ENCODE assay signal across 25 cellular contexts in genomic region chr3:25863011-25863415, GRCh38.
DNase-seq lines count a peak whose midpoint lies in the region; ATAC-seq lines count a peak whose summit lies in the region.
"Had no signal": no experiment of that assay in that cellular context is flagged by ENCODE, and none has a peak within 500 bp of the region (broad histone marks: within the 10 kb centered on the region; RNA-seq: fewer than 3 reads in every experiment).

No MANE protein-coding gene starts in this region.

- intact Hi-C loops in activated T-helper 1 cell treated with anti-CD3 and anti-CD28 coated beads, Interleukin-12 subunit alpha, Interleukin-12 subunit beta, Interleukin-2, Interleukin-4 antibody, amounts not matched to agents 30 ng/mL and 10 ng/mL and 1 ng/mL, durations not matched to agents 14 hours and 24 hours and 36 hours (cut with micrococcal nuclease) = no loop called here

- no peaks in the 10 kb centered on the region for H3K36me3 Mint-ChIP-seq in activated T-helper 1 cell treated with anti-CD3 and anti-CD28 coated beads, Interleukin-12 subunit alpha, Interleukin-12 subunit beta, Interleukin-2, Interleukin-4 antibody, amounts not matched to agents 30 ng/mL and 10 ng/mL and 1 ng/mL, durations not matched to agents 14 hours and 24 hours and 36 hours (ENCODE audit: low read depth)
- no peaks in the 10 kb centered on the region for H3K36me3 Mint-ChIP-seq in stimulated activated memory B cell treated with anti-CD40 and anti-IgM and Interleukin-4, amounts not matched to agents 10 μg/mL and 1 μg/mL and 100 μg/mL, for 72 hours
- H3K36me3 Mint-ChIP-seq: CD4-positive, CD25-positive, alpha-beta regulatory T cell had no signal

- peak; percentile 56 for ATAC-seq in GM18502 (IDR thresholded peaks at IDR 0.05; ENCODE audit: poor library complexity, unreplicated experiment)
- ATAC-seq in GM19455 (IDR thresholded peaks at IDR 0.05; ENCODE audit: unreplicated experiment) = peak; percentile 72
- peak; percentile 48 for ATAC-seq in HG02610 (IDR thresholded peaks at IDR 0.05; ENCODE audit: unreplicated experiment)
- peak; percentile 59 for ATAC-seq in HG03439 (IDR thresholded peaks at IDR 0.05; ENCODE audit: unreplicated experiment)
- ATAC-seq in stimulated activated memory B cell treated with anti-CD40 and anti-IgM and Interleukin-4, amounts not matched to agents 10 μg/mL and 1 μg/mL and 100 μg/mL, for 72 hours = no peak
- ATAC-seq: gastroesophageal sphincter had no signal

- no peaks in the 10 kb centered on the region for H3K9me3 Mint-ChIP-seq in activated T-helper 1 cell treated with anti-CD3 and anti-CD28 coated beads, Interleukin-12 subunit alpha, Interleukin-12 subunit beta, Interleukin-2, Interleukin-4 antibody, amounts not matched to agents 30 ng/mL and 10 ng/mL and 1 ng/mL, durations not matched to agents 14 hours and 24 hours and 36 hours
- H3K9me3 Mint-ChIP-seq in stimulated activated memory B cell treated with anti-CD40 and anti-IgM and Interleukin-4, amounts not matched to agents 10 μg/mL and 1 μg/mL and 100 μg/mL, for 72 hours = peaks cover 6% of the 10 kb centered on the region

- H3K27ac Mint-ChIP-seq in activated T-helper 1 cell treated with anti-CD3 and anti-CD28 coated beads, Interleukin-12 subunit alpha, Interleukin-12 subunit beta, Interleukin-2, Interleukin-4 antibody, amounts not matched to agents 30 ng/mL and 10 ng/mL and 1 ng/mL, durations not matched to agents 14 hours and 24 hours and 36 hours = no peak overlapping the region
- no peak overlapping the region for H3K27ac Mint-ChIP-seq in stimulated activated memory B cell treated with anti-CD40 and anti-IgM and Interleukin-4, amounts not matched to agents 10 μg/mL and 1 μg/mL and 100 μg/mL, for 72 hours
- H3K27ac Mint-ChIP-seq: CD4-positive, CD25-positive, alpha-beta regulatory T cell; T-helper 1 cell treated with Interleukin-12 subunit alpha and Interleukin-12 subunit beta and Interleukin-4 antibody, amounts not matched to agents 30 μg/mL and 1 μg/mL, for 36 hours had no signal

- H3K4me1 Mint-ChIP-seq in activated T-helper 1 cell treated with anti-CD3 and anti-CD28 coated beads, Interleukin-12 subunit alpha, Interleukin-12 subunit beta, Interleukin-2, Interleukin-4 antibody, amounts not matched to agents 30 ng/mL and 10 ng/mL and 1 ng/mL, durations not matched to agents 14 hours and 24 hours and 36 hours (ENCODE audit: low read depth) = no peaks in the 10 kb centered on the region
- no peaks in the 10 kb centered on the region for H3K4me1 Mint-ChIP-seq in stimulated activated memory B cell treated with anti-CD40 and anti-IgM and Interleukin-4, amounts not matched to agents 10 μg/mL and 1 μg/mL and 100 μg/mL, for 72 hours
- H3K4me1 Mint-ChIP-seq: CD4-positive, CD25-positive, alpha-beta regulatory T cell had no signal

- H3K4me3 Mint-ChIP-seq in activated T-helper 1 cell treated with anti-CD3 and anti-CD28 coated beads, Interleukin-12 subunit alpha, Interleukin-12 subunit beta, Interleukin-2, Interleukin-4 antibody, amounts not matched to agents 30 ng/mL and 10 ng/mL and 1 ng/mL, durations not matched to agents 14 hours and 24 hours and 36 hours = no peak overlapping the region
- H3K4me3 Mint-ChIP-seq in stimulated activated memory B cell treated with anti-CD40 and anti-IgM and Interleukin-4, amounts not matched to agents 10 μg/mL and 1 μg/mL and 100 μg/mL, for 72 hours = no peak overlapping the region
- H3K4me3 Mint-ChIP-seq: CD4-positive, CD25-positive, alpha-beta regulatory T cell; H9; T-helper 1 cell treated with Interleukin-12 subunit alpha and Interleukin-12 subunit beta and Interleukin-4 antibody, amounts not matched to agents 30 μg/mL and 1 μg/mL, for 36 hours had no signal

- DNase-seq in cortex of kidney (lab: John Stamatoyannopoulos, UW) (no peak), MV-4-11 (lab: John Stamatoyannopoulos, UW) (no peak)
- no peak for DNase-seq in activated T-helper 1 cell treated with anti-CD3 and anti-CD28 coated beads, Interleukin-12 subunit alpha, Interleukin-12 subunit beta, Interleukin-2, Interleukin-4 antibody, amounts not matched to agents 30 ng/mL and 10 ng/mL and 1 ng/mL, durations not matched to agents 14 hours and 24 hours and 36 hours (ENCODE audit: low spot score)
- DNase-seq: activated CD4-positive, alpha-beta T cell treated with anti-CD3 and anti-CD28 coated beads, Interleukin-2, amount 50 U/mL, for 4 hours; activated naive CD4-positive, alpha-beta T cell; amniotic stem cell; CD4-positive, CD25-positive, alpha-beta regulatory T cell; central memory CD4-positive, alpha-beta T cell; DMS79; effector CD4-positive, alpha-beta T cell; H9; mammary epithelial cell; NCI-H1436; NCI-H2227 treated with DMSO at 0.1 percent for 48 hours; NCI-H82; PC-9; stimulated activated CD4-positive, alpha-beta T cell treated with anti-CD3 and anti-CD28 coated beads, Interleukin-12 subunit alpha, Interleukin-12 subunit beta, amount 100 ng/mL, for 4 hours; stimulated activated CD8-positive, alpha-beta memory T cell treated with anti-CD3 and anti-CD28 coated beads, Interleukin-4, amount 100 ng/mL, for 48 hours had no signal

- no peaks in the 10 kb centered on the region for H3K27me3 Mint-ChIP-seq in activated T-helper 1 cell treated with anti-CD3 and anti-CD28 coated beads, Interleukin-12 subunit alpha, Interleukin-12 subunit beta, Interleukin-2, Interleukin-4 antibody, amounts not matched to agents 30 ng/mL and 10 ng/mL and 1 ng/mL, durations not matched to agents 14 hours and 24 hours and 36 hours (ENCODE audit: insufficient read depth)
- no peaks in the 10 kb centered on the region for H3K27me3 Mint-ChIP-seq in stimulated activated memory B cell treated with anti-CD40 and anti-IgM and Interleukin-4, amounts not matched to agents 10 μg/mL and 1 μg/mL and 100 μg/mL, for 72 hours
- H3K27me3 Mint-ChIP-seq: CD4-positive, CD25-positive, alpha-beta regulatory T cell had no signal
